In the genomic region with DNA sequence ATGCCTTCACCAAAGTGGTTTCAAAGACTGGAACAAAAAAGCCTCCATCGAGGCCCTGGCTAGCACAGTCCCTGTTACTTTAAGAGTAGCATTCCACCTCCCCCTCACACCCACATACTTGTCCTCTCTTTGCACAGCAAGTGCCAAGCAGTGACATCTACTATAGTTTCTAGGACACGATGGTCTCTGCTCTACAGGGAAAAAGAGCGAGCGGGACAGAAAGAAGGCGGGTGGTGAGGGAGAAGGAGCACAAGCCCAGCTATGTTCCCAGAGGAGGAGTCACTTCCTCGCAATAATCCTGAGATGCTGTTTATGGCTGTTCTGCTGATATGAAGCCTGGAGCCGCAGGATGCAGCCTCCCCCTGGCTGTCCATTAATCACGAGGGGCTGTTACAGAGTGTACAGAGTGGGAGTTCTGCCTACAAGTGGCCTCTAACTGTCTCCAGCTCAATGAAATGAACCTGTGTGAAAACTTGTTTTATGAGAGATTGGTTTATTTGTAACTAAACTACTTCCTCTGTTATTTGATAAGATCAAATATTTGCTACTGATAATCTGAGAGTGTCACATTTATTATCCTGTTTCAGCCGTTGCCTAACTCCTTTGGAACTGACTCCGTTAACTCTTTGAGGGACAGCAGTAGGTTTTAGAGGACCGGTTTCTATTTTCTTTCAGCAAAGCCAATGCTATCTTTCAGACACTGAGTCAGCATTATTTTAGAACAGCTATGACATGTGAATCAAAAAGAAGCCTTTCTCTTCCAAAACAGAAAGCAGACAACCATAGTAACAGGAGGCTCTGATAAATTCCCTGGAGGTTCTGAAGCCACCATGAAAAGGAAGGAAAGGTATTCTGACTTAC, we compare ENCODE assay signal across 7 cellular contexts.
A peak's percentile ranks its signal among the peaks of the same experiment; 100 is the strongest.
DNase-seq lines count a peak whose midpoint lies in the region; ATAC-seq and TF ChIP-seq lines count a peak whose summit lies in the region.

No MANE protein-coding gene starts in this region.

- no peak overlapping the region for H3K4me3 ChIP-seq in LNCaP clone FGC (ENCODE audit: low read depth, low read length)

- no peaks in the 10 kb centered on the region for H3K27me3 ChIP-seq in layer of hippocampus (ENCODE audit: control insufficient read depth, insufficient read depth, low read length)

- H3K27ac ChIP-seq in layer of hippocampus (ENCODE audit: low read depth, low read length), result peak overlapping the region; percentile 90
- H3K27ac ChIP-seq in substantia nigra (ENCODE audit: low read depth, low read length, poor library complexity, severe bottlenecking), result peak overlapping the region; percentile 89

- no peak for ATAC-seq in GM21723 (IDR thresholded peaks at IDR 0.05; ENCODE audit: unreplicated experiment)
- ATAC-seq in HG02885 (IDR thresholded peaks at IDR 0.05; ENCODE audit: poor library complexity, unreplicated experiment), result no peak

- TF ChIP-seq CTCF in LNCaP clone FGC (IDR thresholded peaks at IDR 0.05; ENCODE audit: control insufficient read depth, extremely low read depth, insufficient read depth), result no peak

- DNase-seq in LNCaP clone FGC (ENCODE audit: low read depth) (peak; percentile 6), cerebellar cortex (ENCODE audit: low spot score) (peak; percentile 86), substantia nigra (lab: John Stamatoyannopoulos, UW) (peak; percentile 7 to 85 (median 62)), NCI-H1105 treated with DMSO at 0.1 percent for 48 hours (lab: John Stamatoyannopoulos, UW) (no peak)
